In the genomic region with DNA sequence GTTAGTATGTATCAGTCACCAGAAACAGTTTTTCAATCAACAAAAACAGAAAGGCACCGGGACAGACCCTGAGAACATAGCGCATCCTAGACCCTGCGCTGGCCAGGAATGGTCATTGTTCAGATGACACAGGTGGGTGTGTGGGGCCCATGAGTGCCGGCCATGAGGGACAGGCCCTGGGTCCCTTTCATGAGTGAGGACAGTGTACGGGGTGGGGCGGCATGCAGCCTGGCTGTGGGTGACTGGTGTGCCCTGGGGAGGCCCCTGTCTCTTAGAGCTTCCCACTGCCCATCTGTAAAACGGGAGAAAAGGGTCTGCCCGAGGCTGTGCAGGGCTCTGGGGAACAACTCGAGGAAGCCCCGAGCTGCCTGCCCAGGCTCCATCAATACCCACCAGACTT, we compare ENCODE assay signal across 26 cellular contexts. TPM values are rescaled to one million over a fixed set of nuclear protein-coding genes. Genes with fewer than 3 reads are reported as not detected.
DNase-seq lines count a peak whose midpoint lies in the region; ATAC-seq and TF ChIP-seq lines count a peak whose summit lies in the region.
"Had no signal": no experiment of that assay in that cellular context is flagged by ENCODE, and none has a peak within 500 bp of the region (broad histone marks: within the 10 kb centered on the region; RNA-seq: fewer than 3 reads in every experiment).

No MANE protein-coding gene starts in this region.

- H3K9me3 Mint-ChIP-seq in stimulated activated naive CD8-positive, alpha-beta T cell treated with anti-CD3 and anti-CD28 coated beads, Interleukin-15, Interleukin-2, amounts not matched to agents 100 ng/mL and 50 ng/mL, for 24 hours: no peaks in the 10 kb centered on the region
- H3K9me3 Mint-ChIP-seq in activated naive CD8-positive, alpha-beta T cell treated with anti-CD3 and anti-CD28 coated beads, Interleukin-2, amount 50 U/mL, for 24 hours: no peaks in the 10 kb centered on the region
- no peaks in the 10 kb centered on the region for H3K9me3 Mint-ChIP-seq in stimulated activated naive CD8-positive, alpha-beta T cell treated with anti-CD3 and anti-CD28 coated beads, Interleukin-15, amount 100 ng/mL, for 72 hours
- no peaks in the 10 kb centered on the region for H3K9me3 Mint-ChIP-seq in type B pancreatic cell

- no peaks in the 10 kb centered on the region for H3K9me3 ChIP-seq in T-helper 17 cell (ENCODE audit: control insufficient read depth, low read length, poor library complexity, severe bottlenecking)
- H3K9me3 ChIP-seq: body of pancreas, left ventricle myocardium inferior, psoas muscle, sigmoid colon, stomach, thyroid gland had no signal

- no peak for ATAC-seq in stimulated activated naive CD8-positive, alpha-beta T cell treated with anti-CD3 and anti-CD28 coated beads, Interleukin-15, Interleukin-2, amounts not matched to agents 100 U/mL and 50 U/mL, for 24 hours
- ATAC-seq in T-helper 17 cell: no peak
- ATAC-seq in activated naive CD8-positive, alpha-beta T cell treated with anti-CD3 and anti-CD28 coated beads, Interleukin-2, amount 50 U/mL, for 24 hours: no peak
- no peak for ATAC-seq in stimulated activated naive CD8-positive, alpha-beta T cell treated with anti-CD3 and anti-CD28 coated beads, Interleukin-15, amount 100 ng/mL, for 72 hours
- ATAC-seq: body of pancreas, GM12878, HCT116, psoas muscle had no signal

- no peak for DNase-seq in stimulated activated naive CD8-positive, alpha-beta T cell treated with anti-CD3 and anti-CD28 coated beads, Interleukin-15, Interleukin-2, amounts not matched to agents 100 U/mL and 50 U/mL, for 24 hours
- DNase-seq in T-helper 17 cell: no peak
- DNase-seq in activated naive CD8-positive, alpha-beta T cell treated with anti-CD3 and anti-CD28 coated beads, Interleukin-2, amount 50 U/mL, for 24 hours: no peak
- no peak for DNase-seq in stimulated activated naive CD8-positive, alpha-beta T cell treated with anti-CD3 and anti-CD28 coated beads, Interleukin-15, amount 100 ng/mL, for 72 hours
- DNase-seq in type B pancreatic cell (ENCODE audit: extremely low spot score, unreplicated experiment): no peak
- DNase-seq in SHP77 (lab: John Stamatoyannopoulos, UW): no peak
- DNase-seq in iPS-NIHi11 (ENCODE audit: low spot score): no peak
- DNase-seq: activated CD4-positive, CD25-positive, alpha-beta regulatory T cell; body of pancreas; glutamatergic neuron; islet precursor cell; left ventricle myocardium inferior; MM.1S; NCI-H1436; NCI-H2081 treated with DMSO at 0.1 percent for 48 hours; NCI-H226; NCI-H748 treated with DMSO at 0.1 percent for 48 hours; occipital lobe; psoas muscle; sigmoid colon; stimulated activated CD4-positive, alpha-beta T cell treated with anti-CD3 and anti-CD28 coated beads, Interleukin-4, amount 100 ng/mL, for 24 hours; stomach; thyroid gland had no signal

- H3K27ac Mint-ChIP-seq in stimulated activated naive CD8-positive, alpha-beta T cell treated with anti-CD3 and anti-CD28 coated beads, Interleukin-15, Interleukin-2, amounts not matched to agents 100 ng/mL and 50 ng/mL, for 24 hours: peak overlapping the region; percentile 31
- H3K27ac Mint-ChIP-seq in T-helper 17 cell: peak overlapping the region; percentile 96
- H3K27ac Mint-ChIP-seq in activated naive CD8-positive, alpha-beta T cell treated with anti-CD3 and anti-CD28 coated beads, Interleukin-2, amount 50 U/mL, for 24 hours: peak overlapping the region; percentile 72
- peak overlapping the region; percentile 48 to 69 for H3K27ac Mint-ChIP-seq in stimulated activated naive CD8-positive, alpha-beta T cell treated with anti-CD3 and anti-CD28 coated beads, Interleukin-15, amount 100 ng/mL, for 72 hours
- no peak overlapping the region for H3K27ac Mint-ChIP-seq in type B pancreatic cell

- H3K27me3 Mint-ChIP-seq in stimulated activated naive CD8-positive, alpha-beta T cell treated with anti-CD3 and anti-CD28 coated beads, Interleukin-15, Interleukin-2, amounts not matched to agents 100 ng/mL and 50 ng/mL, for 24 hours: no peaks in the 10 kb centered on the region
- H3K27me3 Mint-ChIP-seq in T-helper 17 cell (no peaks in the 10 kb centered on the region), type B pancreatic cell (no peaks in the 10 kb centered on the region)
- no peaks in the 10 kb centered on the region for H3K27me3 Mint-ChIP-seq in activated naive CD8-positive, alpha-beta T cell treated with anti-CD3 and anti-CD28 coated beads, Interleukin-2, amount 50 U/mL, for 24 hours
- no peaks in the 10 kb centered on the region for H3K27me3 Mint-ChIP-seq in stimulated activated naive CD8-positive, alpha-beta T cell treated with anti-CD3 and anti-CD28 coated beads, Interleukin-15, amount 100 ng/mL, for 72 hours

- peaks cover 80% of the 10 kb centered on the region for H3K4me1 Mint-ChIP-seq in stimulated activated naive CD8-positive, alpha-beta T cell treated with anti-CD3 and anti-CD28 coated beads, Interleukin-15, Interleukin-2, amounts not matched to agents 100 ng/mL and 50 ng/mL, for 24 hours (ENCODE audit: low read depth)
- H3K4me1 Mint-ChIP-seq in T-helper 17 cell (peaks cover 41% of the 10 kb centered on the region), type B pancreatic cell (ENCODE audit: unreplicated experiment) (peaks cover 10% of the 10 kb centered on the region)
- H3K4me1 Mint-ChIP-seq in activated naive CD8-positive, alpha-beta T cell treated with anti-CD3 and anti-CD28 coated beads, Interleukin-2, amount 50 U/mL, for 24 hours: peaks cover 76% of the 10 kb centered on the region
- peaks cover 83% of the 10 kb centered on the region for H3K4me1 Mint-ChIP-seq in stimulated activated naive CD8-positive, alpha-beta T cell treated with anti-CD3 and anti-CD28 coated beads, Interleukin-15, amount 100 ng/mL, for 72 hours

- no peak overlapping the region for H3K4me3 Mint-ChIP-seq in stimulated activated naive CD8-positive, alpha-beta T cell treated with anti-CD3 and anti-CD28 coated beads, Interleukin-15, Interleukin-2, amounts not matched to agents 100 ng/mL and 50 ng/mL, for 24 hours
- H3K4me3 Mint-ChIP-seq in T-helper 17 cell: no peak overlapping the region
- H3K4me3 Mint-ChIP-seq in activated naive CD8-positive, alpha-beta T cell treated with anti-CD3 and anti-CD28 coated beads, Interleukin-2, amount 50 U/mL, for 24 hours: no peak overlapping the region
- H3K4me3 Mint-ChIP-seq in stimulated activated naive CD8-positive, alpha-beta T cell treated with anti-CD3 and anti-CD28 coated beads, Interleukin-15, amount 100 ng/mL, for 72 hours: no peak overlapping the region
- no peak overlapping the region for H3K4me3 Mint-ChIP-seq in type B pancreatic cell

- no peak for TF ChIP-seq CTCF in type B pancreatic cell (conservative IDR thresholded peaks at IDR 0.05)

- H3K36me3 Mint-ChIP-seq in stimulated activated naive CD8-positive, alpha-beta T cell treated with anti-CD3 and anti-CD28 coated beads, Interleukin-15, Interleukin-2, amounts not matched to agents 100 ng/mL and 50 ng/mL, for 24 hours (ENCODE audit: low read depth): peaks cover 23% of the 10 kb centered on the region
- peaks cover 4% of the 10 kb centered on the region for H3K36me3 Mint-ChIP-seq in T-helper 17 cell (ENCODE audit: low read depth)
- peaks cover 16% of the 10 kb centered on the region for H3K36me3 Mint-ChIP-seq in activated naive CD8-positive, alpha-beta T cell treated with anti-CD3 and anti-CD28 coated beads, Interleukin-2, amount 50 U/mL, for 24 hours (ENCODE audit: low read depth)
- no peaks in the 10 kb centered on the region for H3K36me3 Mint-ChIP-seq in type B pancreatic cell

RNA-seq across cellular contexts. Expression of a gene that starts 25.8 kb away (rescaled TPM):
- total RNA-seq in T-helper 17 cell (10 to 100 TPM; 49.7 to 58.4 TPM), type B pancreatic cell (ENCODE audit: low replicate concordance) (2.1 and 10.9 TPM in 2 replicates)
- total RNA-seq: left ventricle myocardium inferior had no signal

RNA-seq across cellular contexts. Expression of a gene that starts 35.3 kb away (rescaled TPM):
- 10 to 100 TPM; 66.5 to 67.2 TPM for total RNA-seq in T-helper 17 cell
- 25.7 and 56.5 TPM in 2 replicates for total RNA-seq in type B pancreatic cell (ENCODE audit: low replicate concordance)

RNA-seq across cellular contexts. Expression of a gene that starts 50.8 kb away (rescaled TPM):
- 10 to 100 TPM; 85.0 to 91.7 TPM for total RNA-seq in T-helper 17 cell
- total RNA-seq in type B pancreatic cell (ENCODE audit: low replicate concordance): 15.3 and 15.9 TPM in 2 replicates

RNA-seq across cellular contexts. Expression of a gene that starts 54.6 kb away (rescaled TPM):
- total RNA-seq in T-helper 17 cell: under 1 TPM; 0.73 to 0.99 TPM
- total RNA-seq in type B pancreatic cell (ENCODE audit: low replicate concordance): 0.74 and 3.2 TPM in 2 replicates
- total RNA-seq: psoas muscle had no signal
